8 cellular contexts compared by ENCODE assay signal in genomic region chr15:83365370-83365938, GRCh38.
DNase-seq lines count a peak whose midpoint lies in the region; ATAC-seq, FAIRE-seq and TF ChIP-seq lines count a peak whose summit lies in the region.

No MANE protein-coding gene starts in this region.

- no peaks in the 10 kb centered on the region for H3K36me3 ChIP-seq in bronchial epithelial cell (ENCODE audit: control insufficient read depth, insufficient read depth, low read length)

- FAIRE-seq in bronchial epithelial cell (lab: Jason Lieb, UNC): no peak

- ATAC-seq in HG02870 (IDR thresholded peaks at IDR 0.05; ENCODE audit: unreplicated experiment): no peak

- H3K27me3 ChIP-seq in bronchial epithelial cell (ENCODE audit: control insufficient read depth, insufficient read depth, low read length): no peaks in the 10 kb centered on the region

- peak overlapping the region; percentile 23 for H3K4me3 ChIP-seq in bronchial epithelial cell (ENCODE audit: low read depth, low read length)

- DNase-seq in DMS114 treated with DMSO at 0.1 percent for 48 hours (lab: John Stamatoyannopoulos, UW; ENCODE audit: unreplicated experiment): peak; percentile 25
- peak; percentile 31 for DNase-seq in NCI-H524 treated with DMSO at 0.1 percent for 48 hours (lab: John Stamatoyannopoulos, UW)
- peak; percentile 75 for DNase-seq in bronchial epithelial cell (ENCODE audit: low read depth)
- DNase-seq in iris pigment epithelial cell (ENCODE audit: low read depth): peak; percentile 83
- DNase-seq in stimulated activated CD8-positive, alpha-beta memory T cell treated with anti-CD3 and anti-CD28 coated beads, Interleukin-4, amount 100 ng/mL, for 48 hours: peak; percentile 51
- no peak for DNase-seq in HuH-7.5 (ENCODE audit: low spot score)
- no peak for DNase-seq in NCI-H1105 treated with DMSO at 0.1 percent for 48 hours (lab: John Stamatoyannopoulos, UW)

- TF ChIP-seq CTCF in bronchial epithelial cell (IDR thresholded peaks at IDR 0.05; ENCODE audit: insufficient read depth, low read length, severe bottlenecking): peak; percentile 5

Comparison
In these comparisons a context has a peak if more than half of its experiments do, and no peak if none do; other contexts are left out.
1. DNase-seq: peak in DMS114 treated with DMSO at 0.1 percent for 48 hours (single experiment), NCI-H524 treated with DMSO at 0.1 percent for 48 hours (single experiment), bronchial epithelial cell (single experiment), iris pigment epithelial cell (single experiment) and stimulated activated CD8-positive, alpha-beta memory T cell treated with anti-CD3 and anti-CD28 coated beads, Interleukin-4, amount 100 ng/mL, for 48 hours (single experiment); none in HuH-7.5 (single experiment) and NCI-H1105 treated with DMSO at 0.1 percent for 48 hours (single experiment).